Comparison of ENCODE assay signal across 1 cellular context in the genomic region with DNA sequence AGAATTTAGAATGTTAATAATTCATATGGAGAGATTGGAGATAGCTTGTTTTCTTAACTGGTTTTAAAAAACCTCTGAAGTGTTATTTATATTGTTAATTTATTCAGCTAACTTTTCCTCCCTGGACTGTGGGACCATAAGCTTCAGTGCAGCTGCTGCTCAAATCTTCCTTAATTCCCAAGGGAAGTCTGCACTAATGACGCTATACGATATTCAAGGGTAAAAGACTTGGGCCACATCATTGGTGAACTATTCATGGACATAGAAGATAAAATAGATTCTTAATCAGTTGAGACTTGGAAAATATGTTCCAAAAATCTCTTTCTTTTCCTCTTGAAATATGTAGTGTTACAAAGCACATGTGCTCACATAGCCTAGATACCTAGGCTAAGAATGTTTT.
TF ChIP-seq lines count a peak whose summit lies in the region.

No MANE protein-coding gene starts in this region.

TF ChIP-seq in SK-N-SH, 30 proteins besides CTCF, POLR2A, EP300 and RAD21:
- TF ChIP-seq TCF12 (IDR thresholded peaks at IDR 0.05) (peak; percentile 7; the same call in 1 of the 2 replicates), RFX5 (IDR thresholded peaks at IDR 0.05; ENCODE audit: low read length) (no peak), NRF1 (IDR thresholded peaks at IDR 0.05; ENCODE audit: low read depth, low read length) (no peak), SIN3A (IDR thresholded peaks at IDR 0.05; ENCODE audit: borderline replicate concordance, low read depth, low read length) (no peak), SMC3 (IDR thresholded peaks at IDR 0.05; ENCODE audit: low read depth, low read length) (no peak)
